ENCODE assay signal across 14 cellular contexts in genomic region chr3:101248786-101249185, GRCh38.
"Had no signal": no experiment of that assay in that cellular context is flagged by ENCODE, and none has a peak within 500 bp of the region (broad histone marks: within the 10 kb centered on the region; RNA-seq: fewer than 3 reads in every experiment).

No MANE protein-coding gene starts in this region.

- H3K36me3 Mint-ChIP-seq: neural progenitor cell had no signal

- ATAC-seq: activated CD4-positive, alpha-beta T cell treated with anti-CD3 and anti-CD28 coated beads for 36 hours; activated T-cell treated with anti-CD3 and anti-CD28 coated beads, Interleukin-2, amount 50 U/mL, for 4 hours had no signal

- H3K27ac ChIP-seq: cardiac muscle cell, esophagus squamous epithelium, neural progenitor cell, ovary had no signal

- H3K4me1 ChIP-seq: esophagus squamous epithelium had no signal

- H3K4me3 Mint-ChIP-seq: activated CD4-positive, alpha-beta memory T cell treated with anti-CD3 and anti-CD28 coated beads for 36 hours; activated CD4-positive, alpha-beta T cell treated with anti-CD3 and anti-CD28 coated beads for 36 hours; activated T-cell treated with anti-CD3 and anti-CD28 coated beads, Interleukin-2, amount 50 U/mL, for 4 hours; neural progenitor cell had no signal

- H3K27me3 Mint-ChIP-seq: activated CD4-positive, alpha-beta memory T cell treated with anti-CD3 and anti-CD28 coated beads for 36 hours; activated CD4-positive, alpha-beta T cell treated with anti-CD3 and anti-CD28 coated beads for 36 hours had no signal

- H3K9me3 Mint-ChIP-seq: activated CD4-positive, alpha-beta memory T cell treated with anti-CD3 and anti-CD28 coated beads for 36 hours; activated T-cell treated with anti-CD3 and anti-CD28 coated beads, Interleukin-2, amount 50 U/mL, for 4 hours; neural progenitor cell had no signal

- H3K27me3 ChIP-seq: cardiac muscle cell, esophagus squamous epithelium, neural progenitor cell, ovary had no signal

- H3K27ac Mint-ChIP-seq: activated CD4-positive, alpha-beta memory T cell treated with anti-CD3 and anti-CD28 coated beads for 36 hours; activated CD4-positive, alpha-beta T cell treated with anti-CD3 and anti-CD28 coated beads for 36 hours had no signal

- H3K36me3 ChIP-seq: cardiac muscle cell, esophagus squamous epithelium, neural progenitor cell, ovary had no signal

- H3K4me3 ChIP-seq: cardiac muscle cell, esophagus squamous epithelium, neural progenitor cell, ovary had no signal

- DNase-seq: activated CD4-positive, alpha-beta memory T cell treated with anti-CD3 and anti-CD28 coated beads for 36 hours; activated CD4-positive, alpha-beta T cell treated with anti-CD3 and anti-CD28 coated beads for 36 hours; activated effector memory CD4-positive, alpha-beta T cell treated with Interleukin-2 at 50 U/mL for 16 hours; activated naive CD4-positive, alpha-beta T cell treated with anti-CD3 and anti-CD28 coated beads, Interleukin-2, amount 50 U/mL, for 16 hours; activated T-cell treated with anti-CD3 and anti-CD28 coated beads, Interleukin-2, amount 50 U/mL, for 4 hours; esophagus squamous epithelium; foreskin fibroblast; glutamatergic neuron; hypothalamus; ovary; stimulated activated CD4-positive, alpha-beta T cell treated with anti-CD3 and anti-CD28 coated beads, Interleukin-12 subunit alpha, Interleukin-12 subunit beta, amount 100 ng/mL, for 4 hours; stimulated activated CD4-positive, alpha-beta T cell treated with anti-CD3 and anti-CD28 coated beads, Interleukin-2, amount 100 ng/mL, for 24 hours had no signal

- H3K9me3 ChIP-seq: esophagus squamous epithelium, ovary had no signal
